ENCODE assay signal across 1 cellular context in genomic region chr6:113352029-113352801, GRCh38.
TF ChIP-seq lines count a peak whose summit lies in the region.

No MANE protein-coding gene starts in this region.

TF ChIP-seq in HepG2, 621 proteins besides CTCF, POLR2A, EP300 and RAD21 (continued from another document and continues in another):
- TF ChIP-seq, protein P1, sequence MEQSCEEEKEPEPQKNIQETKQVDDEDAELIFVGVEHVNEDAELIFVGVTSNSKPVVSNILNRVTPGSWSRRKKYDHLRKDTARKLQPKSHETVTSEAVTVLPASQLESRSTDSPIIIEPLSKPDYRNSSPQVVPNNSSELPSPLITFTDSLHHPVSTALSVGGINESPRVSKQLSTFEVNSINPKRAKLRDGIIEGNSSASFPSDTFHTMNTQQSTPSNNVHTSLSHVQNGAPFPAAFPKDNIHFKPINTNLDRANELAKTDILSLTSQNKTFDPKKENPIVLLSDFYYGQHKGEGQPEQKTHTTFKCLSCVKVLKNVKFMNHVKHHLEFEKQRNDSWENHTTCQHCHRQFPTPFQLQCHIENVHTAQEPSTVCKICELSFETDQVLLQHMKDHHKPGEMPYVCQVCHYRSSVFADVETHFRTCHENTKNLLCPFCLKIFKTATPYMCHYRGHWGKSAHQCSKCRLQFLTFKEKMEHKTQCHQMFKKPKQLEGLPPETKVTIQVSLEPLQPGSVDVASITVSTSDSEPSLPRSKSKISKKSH (CRISPR knock-in tag; IDR thresholded peaks at IDR 0.05; ENCODE audit: borderline replicate concordance) = no peak
- peak; percentile 93 for TF ChIP-seq JUN (CRISPR knock-in tag; IDR thresholded peaks at IDR 0.05)
- TF ChIP-seq MED1 (CRISPR knock-in tag; IDR thresholded peaks at IDR 0.05) = peak; percentile 97
- no peak for TF ChIP-seq HIVEP1 (CRISPR knock-in tag; IDR thresholded peaks at IDR 0.05)
- TF ChIP-seq, protein P2, sequence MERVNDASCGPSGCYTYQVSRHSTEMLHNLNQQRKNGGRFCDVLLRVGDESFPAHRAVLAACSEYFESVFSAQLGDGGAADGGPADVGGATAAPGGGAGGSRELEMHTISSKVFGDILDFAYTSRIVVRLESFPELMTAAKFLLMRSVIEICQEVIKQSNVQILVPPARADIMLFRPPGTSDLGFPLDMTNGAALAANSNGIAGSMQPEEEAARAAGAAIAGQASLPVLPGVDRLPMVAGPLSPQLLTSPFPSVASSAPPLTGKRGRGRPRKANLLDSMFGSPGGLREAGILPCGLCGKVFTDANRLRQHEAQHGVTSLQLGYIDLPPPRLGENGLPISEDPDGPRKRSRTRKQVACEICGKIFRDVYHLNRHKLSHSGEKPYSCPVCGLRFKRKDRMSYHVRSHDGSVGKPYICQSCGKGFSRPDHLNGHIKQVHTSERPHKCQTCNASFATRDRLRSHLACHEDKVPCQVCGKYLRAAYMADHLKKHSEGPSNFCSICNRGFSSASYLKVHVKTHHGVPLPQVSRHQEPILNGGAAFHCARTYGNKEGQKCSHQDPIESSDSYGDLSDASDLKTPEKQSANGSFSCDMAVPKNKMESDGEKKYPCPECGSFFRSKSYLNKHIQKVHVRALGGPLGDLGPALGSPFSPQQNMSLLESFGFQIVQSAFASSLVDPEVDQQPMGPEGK (CRISPR knock-in tag; IDR thresholded peaks at IDR 0.05) = peak; percentile 90
- peak; percentile 85 for TF ChIP-seq HNF4G (IDR thresholded peaks at IDR 0.05; ENCODE audit: borderline replicate concordance, low read depth, low read length)
- peak; percentile 84 for TF ChIP-seq HNF4G (CRISPR knock-in tag; IDR thresholded peaks at IDR 0.05; ENCODE audit: borderline replicate concordance, low read depth)
- peak; percentile 76; the same call in 1 of the 2 replicates for TF ChIP-seq ZKSCAN8 (CRISPR knock-in tag; IDR thresholded peaks at IDR 0.05; ENCODE audit: borderline replicate concordance)
- TF ChIP-seq ZSCAN25 (CRISPR knock-in tag; IDR thresholded peaks at IDR 0.05) = peak; percentile 61; the same call in 1 of the 2 replicates
- TF ChIP-seq, protein P3, sequence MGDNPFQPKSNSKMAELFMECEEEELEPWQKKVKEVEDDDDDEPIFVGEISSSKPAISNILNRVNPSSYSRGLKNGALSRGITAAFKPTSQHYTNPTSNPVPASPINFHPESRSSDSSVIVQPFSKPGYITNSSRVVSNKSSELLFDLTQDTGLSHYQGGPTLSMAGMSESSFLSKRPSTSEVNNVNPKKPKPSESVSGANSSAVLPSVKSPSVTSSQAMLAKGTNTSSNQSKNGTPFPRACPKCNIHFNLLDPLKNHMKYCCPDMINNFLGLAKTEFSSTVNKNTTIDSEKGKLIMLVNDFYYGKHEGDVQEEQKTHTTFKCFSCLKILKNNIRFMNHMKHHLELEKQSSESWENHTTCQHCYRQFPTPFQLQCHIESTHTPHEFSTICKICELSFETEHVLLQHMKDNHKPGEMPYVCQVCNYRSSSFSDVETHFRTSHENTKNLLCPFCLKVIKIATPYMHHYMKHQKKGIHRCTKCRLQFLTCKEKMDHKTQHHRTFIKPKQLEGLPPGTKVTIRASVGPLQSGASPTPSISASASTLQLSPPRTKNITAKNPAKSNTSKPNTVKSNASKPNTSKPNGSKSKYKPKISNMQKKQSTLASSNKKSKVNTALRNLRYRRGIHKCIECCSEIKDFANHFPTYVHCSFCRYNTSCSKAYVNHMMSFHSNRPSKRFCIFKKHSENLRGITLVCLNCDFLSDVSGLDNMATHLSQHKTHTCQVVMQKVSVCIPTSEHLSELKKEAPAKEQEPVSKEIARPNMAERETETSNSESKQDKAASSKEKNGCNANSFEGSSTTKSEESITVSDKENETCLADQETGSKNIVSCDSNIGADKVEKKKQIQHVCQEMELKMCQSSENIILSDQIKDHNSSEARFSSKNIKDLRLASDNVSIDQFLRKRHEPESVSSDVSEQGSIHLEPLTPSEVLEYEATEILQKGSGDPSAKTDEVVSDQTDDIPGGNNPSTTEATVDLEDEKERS (CRISPR knock-in tag; IDR thresholded peaks at IDR 0.05) = peak; percentile 81; the same call in 1 of the 2 replicates
- no peak for TF ChIP-seq ZNF564 (CRISPR knock-in tag; IDR thresholded peaks at IDR 0.05)
- peak; percentile 94 for TF ChIP-seq ZNF614 (CRISPR knock-in tag; IDR thresholded peaks at IDR 0.05; ENCODE audit: borderline replicate concordance)
- TF ChIP-seq JARID2 (CRISPR knock-in tag; IDR thresholded peaks at IDR 0.05; ENCODE audit: insufficient replicate concordance) = no peak
- TF ChIP-seq, protein P4, sequence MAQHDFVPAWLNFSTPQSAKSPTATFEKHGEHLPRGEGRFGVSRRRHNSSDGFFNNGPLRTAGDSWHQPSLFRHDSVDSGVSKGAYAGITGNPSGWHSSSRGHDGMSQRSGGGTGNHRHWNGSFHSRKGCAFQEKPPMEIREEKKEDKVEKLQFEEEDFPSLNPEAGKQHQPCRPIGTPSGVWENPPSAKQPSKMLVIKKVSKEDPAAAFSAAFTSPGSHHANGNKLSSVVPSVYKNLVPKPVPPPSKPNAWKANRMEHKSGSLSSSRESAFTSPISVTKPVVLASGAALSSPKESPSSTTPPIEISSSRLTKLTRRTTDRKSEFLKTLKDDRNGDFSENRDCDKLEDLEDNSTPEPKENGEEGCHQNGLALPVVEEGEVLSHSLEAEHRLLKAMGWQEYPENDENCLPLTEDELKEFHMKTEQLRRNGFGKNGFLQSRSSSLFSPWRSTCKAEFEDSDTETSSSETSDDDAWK (CRISPR knock-in tag; IDR thresholded peaks at IDR 0.05) = no peak
- TF ChIP-seq ZNF678 (CRISPR knock-in tag; IDR thresholded peaks at IDR 0.05) = no peak
- no peak for TF ChIP-seq PTBP1 (IDR thresholded peaks at IDR 0.05; ENCODE audit: low read depth, low read length, poor library complexity, severe bottlenecking)
- TF ChIP-seq ZFP82 (CRISPR knock-in tag; IDR thresholded peaks at IDR 0.05; ENCODE audit: borderline replicate concordance) = no peak
- no peak for TF ChIP-seq U2AF1 (optimal IDR thresholded peaks at IDR 0.05; ENCODE audit: low read depth, low read length)
- TF ChIP-seq MXI1 (IDR thresholded peaks at IDR 0.05; ENCODE audit: borderline replicate concordance, low read depth, low read length) = peak; percentile 45; the same call in 1 of the 3 replicates
- no peak for TF ChIP-seq MXD4 (CRISPR knock-in tag; IDR thresholded peaks at IDR 0.05)
- no peak for TF ChIP-seq HES4 (CRISPR knock-in tag; IDR thresholded peaks at IDR 0.05; ENCODE audit: borderline replicate concordance)
- TF ChIP-seq HNF1B (CRISPR knock-in tag; IDR thresholded peaks at IDR 0.05) = peak; percentile 91
- peak; percentile 96 for TF ChIP-seq ZNF331 (CRISPR knock-in tag; IDR thresholded peaks at IDR 0.05)
- no peak for TF ChIP-seq ZNF530 (CRISPR knock-in tag; IDR thresholded peaks at IDR 0.05; ENCODE audit: low read depth)
- TF ChIP-seq ZSCAN20 (CRISPR knock-in tag; IDR thresholded peaks at IDR 0.05; ENCODE audit: borderline replicate concordance) = no peak
- no peak for TF ChIP-seq GZF1 (CRISPR knock-in tag; IDR thresholded peaks at IDR 0.05)
- TF ChIP-seq, protein P5, sequence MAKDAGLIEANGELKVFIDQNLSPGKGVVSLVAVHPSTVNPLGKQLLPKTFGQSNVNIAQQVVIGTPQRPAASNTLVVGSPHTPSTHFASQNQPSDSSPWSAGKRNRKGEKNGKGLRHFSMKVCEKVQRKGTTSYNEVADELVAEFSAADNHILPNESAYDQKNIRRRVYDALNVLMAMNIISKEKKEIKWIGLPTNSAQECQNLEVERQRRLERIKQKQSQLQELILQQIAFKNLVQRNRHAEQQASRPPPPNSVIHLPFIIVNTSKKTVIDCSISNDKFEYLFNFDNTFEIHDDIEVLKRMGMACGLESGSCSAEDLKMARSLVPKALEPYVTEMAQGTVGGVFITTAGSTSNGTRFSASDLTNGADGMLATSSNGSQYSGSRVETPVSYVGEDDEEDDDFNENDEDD (CRISPR knock-in tag; IDR thresholded peaks at IDR 0.05; ENCODE audit: borderline replicate concordance) = no peak; the same call in 1 of the 2 replicates
- TF ChIP-seq KDM5B (CRISPR knock-in tag; IDR thresholded peaks at IDR 0.05; ENCODE audit: borderline replicate concordance) = no peak
- peak; percentile 85; the same call in 1 of the 2 replicates for TF ChIP-seq RFXAP (CRISPR knock-in tag; IDR thresholded peaks at IDR 0.05; ENCODE audit: borderline replicate concordance)
- TF ChIP-seq FOXM1 (CRISPR knock-in tag; IDR thresholded peaks at IDR 0.05) = no peak
- TF ChIP-seq, protein P6, sequence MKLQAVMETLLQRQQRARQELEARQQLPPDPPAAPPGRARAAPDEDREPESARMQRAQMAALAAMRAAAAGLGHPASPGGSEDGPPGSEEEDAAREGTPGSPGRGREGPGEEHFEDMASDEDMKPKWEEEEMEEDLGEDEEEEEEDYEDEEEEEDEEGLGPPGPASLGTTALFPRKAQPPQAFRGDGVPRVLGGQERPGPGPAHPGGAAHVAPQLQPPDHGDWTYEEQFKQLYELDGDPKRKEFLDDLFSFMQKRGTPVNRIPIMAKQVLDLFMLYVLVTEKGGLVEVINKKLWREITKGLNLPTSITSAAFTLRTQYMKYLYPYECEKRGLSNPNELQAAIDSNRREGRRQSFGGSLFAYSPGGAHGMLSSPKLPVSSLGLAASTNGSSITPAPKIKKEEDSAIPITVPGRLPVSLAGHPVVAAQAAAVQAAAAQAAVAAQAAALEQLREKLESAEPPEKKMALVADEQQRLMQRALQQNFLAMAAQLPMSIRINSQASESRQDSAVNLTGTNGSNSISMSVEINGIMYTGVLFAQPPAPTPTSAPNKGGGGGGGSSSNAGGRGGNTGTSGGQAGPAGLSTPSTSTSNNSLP (IDR thresholded peaks at IDR 0.05; ENCODE audit: low read depth, low read length) = peak; percentile 83
- peak; percentile 82 for TF ChIP-seq NR2C2 (CRISPR knock-in tag; IDR thresholded peaks at IDR 0.05; ENCODE audit: borderline replicate concordance)
- no peak for TF ChIP-seq NFYC (CRISPR knock-in tag; IDR thresholded peaks at IDR 0.05)
- TF ChIP-seq ZNF879 (CRISPR knock-in tag; IDR thresholded peaks at IDR 0.05) = no peak
- peak; percentile 88; the same call in 1 of the 2 replicates for TF ChIP-seq FOSL1 (CRISPR knock-in tag; IDR thresholded peaks at IDR 0.05; ENCODE audit: borderline replicate concordance)
- TF ChIP-seq ZNF337 (CRISPR knock-in tag; IDR thresholded peaks at IDR 0.05; ENCODE audit: borderline replicate concordance, low read depth) = peak; percentile 67; the same call in 1 of the 2 replicates
- TF ChIP-seq ARNT2 (CRISPR knock-in tag; IDR thresholded peaks at IDR 0.05; ENCODE audit: low read depth) = 0 out of 2 replicates have a peak, but pooled peaks have one; percentile 24
- no peak for TF ChIP-seq CC2D1A (CRISPR knock-in tag; IDR thresholded peaks at IDR 0.05)
- no peak for TF ChIP-seq KAT2B (IDR thresholded peaks at IDR 0.05; ENCODE audit: borderline replicate concordance, low read depth, low read length)
- TF ChIP-seq ZNF891 (CRISPR knock-in tag; IDR thresholded peaks at IDR 0.05) = no peak
- TF ChIP-seq, protein P7, sequence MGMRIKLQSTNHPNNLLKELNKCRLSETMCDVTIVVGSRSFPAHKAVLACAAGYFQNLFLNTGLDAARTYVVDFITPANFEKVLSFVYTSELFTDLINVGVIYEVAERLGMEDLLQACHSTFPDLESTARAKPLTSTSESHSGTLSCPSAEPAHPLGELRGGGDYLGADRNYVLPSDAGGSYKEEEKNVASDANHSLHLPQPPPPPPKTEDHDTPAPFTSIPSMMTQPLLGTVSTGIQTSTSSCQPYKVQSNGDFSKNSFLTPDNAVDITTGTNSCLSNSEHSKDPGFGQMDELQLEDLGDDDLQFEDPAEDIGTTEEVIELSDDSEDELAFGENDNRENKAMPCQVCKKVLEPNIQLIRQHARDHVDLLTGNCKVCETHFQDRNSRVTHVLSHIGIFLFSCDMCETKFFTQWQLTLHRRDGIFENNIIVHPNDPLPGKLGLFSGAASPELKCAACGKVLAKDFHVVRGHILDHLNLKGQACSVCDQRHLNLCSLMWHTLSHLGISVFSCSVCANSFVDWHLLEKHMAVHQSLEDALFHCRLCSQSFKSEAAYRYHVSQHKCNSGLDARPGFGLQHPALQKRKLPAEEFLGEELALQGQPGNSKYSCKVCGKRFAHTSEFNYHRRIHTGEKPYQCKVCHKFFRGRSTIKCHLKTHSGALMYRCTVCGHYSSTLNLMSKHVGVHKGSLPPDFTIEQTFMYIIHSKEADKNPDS (CRISPR knock-in tag; IDR thresholded peaks at IDR 0.05) = no peak
- no peak for TF ChIP-seq ZNF432 (CRISPR knock-in tag; IDR thresholded peaks at IDR 0.05; ENCODE audit: borderline replicate concordance)
- peak; percentile 42; the same call in 1 of the 2 replicates for TF ChIP-seq KAT7 (CRISPR knock-in tag; IDR thresholded peaks at IDR 0.05; ENCODE audit: borderline replicate concordance)
- TF ChIP-seq TARDBP (CRISPR knock-in tag; IDR thresholded peaks at IDR 0.05) = peak; percentile 96
- no peak for TF ChIP-seq ZNF543 (CRISPR knock-in tag; IDR thresholded peaks at IDR 0.05)
- peak; percentile 66; the same call in 1 of the 2 replicates for TF ChIP-seq ZNF292 (CRISPR knock-in tag; IDR thresholded peaks at IDR 0.05; ENCODE audit: borderline replicate concordance, low read depth)
- TF ChIP-seq CAMTA2 (CRISPR knock-in tag; IDR thresholded peaks at IDR 0.05; ENCODE audit: borderline replicate concordance) = no peak
- no peak for TF ChIP-seq RBM39 (IDR thresholded peaks at IDR 0.05; ENCODE audit: low read depth, low read length, poor library complexity, severe bottlenecking)
- TF ChIP-seq ZNF839 (CRISPR knock-in tag; IDR thresholded peaks at IDR 0.05; ENCODE audit: borderline replicate concordance) = no peak
- no peak for TF ChIP-seq HNRNPH1 (optimal IDR thresholded peaks at IDR 0.05; ENCODE audit: low read depth, low read length)
- no peak for TF ChIP-seq FIP1L1 (IDR thresholded peaks at IDR 0.05; ENCODE audit: borderline replicate concordance, insufficient read depth, low read depth, low read length)
- TF ChIP-seq KLF15 (CRISPR knock-in tag; IDR thresholded peaks at IDR 0.05; ENCODE audit: borderline replicate concordance) = no peak
- TF ChIP-seq ZNF343 (CRISPR knock-in tag; IDR thresholded peaks at IDR 0.05) = no peak
